In the genomic region with DNA sequence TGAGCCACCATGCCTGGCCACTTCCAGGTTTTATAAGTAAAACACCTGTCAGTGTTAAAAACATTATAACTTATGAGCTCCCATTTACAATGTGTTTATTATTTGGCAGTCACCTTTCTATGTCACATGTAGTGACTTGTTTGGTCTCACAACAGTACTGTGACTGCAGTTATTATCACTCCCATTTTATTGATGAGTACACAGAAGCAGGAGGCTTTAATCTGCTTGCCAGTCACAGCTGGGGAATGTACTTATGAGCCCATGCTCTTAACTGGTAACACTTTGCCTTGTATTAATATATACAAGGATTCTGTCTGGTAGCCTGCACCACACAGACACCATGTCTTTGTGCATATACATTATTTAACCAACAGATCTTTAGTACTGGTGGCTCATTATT, we compare ENCODE assay signal across 16 cellular contexts. TPM values are rescaled to one million over a fixed set of nuclear protein-coding genes. Genes with fewer than 3 reads are reported as not detected.
DNase-seq lines count a peak whose midpoint lies in the region; ATAC-seq and TF ChIP-seq lines count a peak whose summit lies in the region.
"Had no signal": no experiment of that assay in that cellular context is flagged by ENCODE, and none has a peak within 500 bp of the region (broad histone marks: within the 10 kb centered on the region; RNA-seq: fewer than 3 reads in every experiment).

No MANE protein-coding gene starts in this region.

- H3K36me3 ChIP-seq in osteoblast (ENCODE audit: insufficient read depth, low read length), result no peaks in the 10 kb centered on the region
- H3K36me3 ChIP-seq: BLaER1 had no signal

- no peaks in the 10 kb centered on the region for H4K20me1 ChIP-seq in osteoblast (ENCODE audit: insufficient read depth, low read length)
- H4K20me1 ChIP-seq: BLaER1 had no signal

- H3K79me2 ChIP-seq in osteoblast (ENCODE audit: insufficient read depth, low read length), result no peaks in the 10 kb centered on the region

- TF ChIP-seq CTCF in epithelial cell of esophagus (IDR thresholded peaks at IDR 0.05; ENCODE audit: insufficient read depth, low read depth, low read length, missing control alignments) (no peak), osteoblast (IDR thresholded peaks at IDR 0.05; ENCODE audit: extremely low read depth, low read depth, low read length) (no peak)

- H3K4me3 ChIP-seq in epithelial cell of esophagus (ENCODE audit: low read length) (no peak overlapping the region), osteoblast (ENCODE audit: insufficient read depth, low read length) (no peak overlapping the region)
- H3K4me3 ChIP-seq: BLaER1 had no signal

- no peaks in the 10 kb centered on the region for H3K4me1 ChIP-seq in osteoblast (ENCODE audit: insufficient read depth, low read length)

- H2AFZ ChIP-seq in osteoblast (ENCODE audit: low read length), result no peak overlapping the region

- no peaks in the 10 kb centered on the region for H3K9me3 ChIP-seq in osteoblast (ENCODE audit: low read depth, low read length)
- H3K9me3 ChIP-seq: BLaER1 had no signal

- H3K27ac ChIP-seq in osteoblast (ENCODE audit: low read depth, low read length), result no peak overlapping the region
- H3K27ac ChIP-seq: 22Rv1, BLaER1 had no signal

- peak; percentile 38 for DNase-seq in NCI-H748 (lab: John Stamatoyannopoulos, UW; ENCODE audit: unreplicated experiment)
- DNase-seq in NCI-H748 treated with DMSO at 0.1 percent for 48 hours (lab: John Stamatoyannopoulos, UW), result no peak
- peak; percentile 43 for DNase-seq in NCI-H69 (lab: John Stamatoyannopoulos, UW)
- DNase-seq in epithelial cell of esophagus (ENCODE audit: low read depth), result peak; percentile 26
- peak; percentile 49 for DNase-seq in osteoblast (ENCODE audit: insufficient read length, low spot score, missing footprints)
- DNase-seq in cardiac septum (ENCODE audit: low spot score), result no peak
- no peak for DNase-seq in AG08395 (ENCODE audit: low spot score)
- DNase-seq: AML-193; Caco-2; CD8-positive, alpha-beta memory T cell; DND-41; GDM1 had no signal

- intact Hi-C loops in cardiac septum (cut with DNase I), result no loop called here

- ATAC-seq in GM18511 (IDR thresholded peaks at IDR 0.05; ENCODE audit: unreplicated experiment), result no peak
- ATAC-seq: HCT116 had no signal

- no peaks in the 10 kb centered on the region for H3K27me3 ChIP-seq in osteoblast (ENCODE audit: insufficient read depth, low read length)
- H3K27me3 ChIP-seq: BLaER1 had no signal

- no peak overlapping the region for H3K4me2 ChIP-seq in osteoblast (ENCODE audit: insufficient read depth, low read length)
- H3K4me2 ChIP-seq: BLaER1 had no signal

RNA-seq across cellular contexts. Expression of a gene that starts 31.1 kb away (rescaled TPM):
- total RNA-seq in osteoblast (153 and 189 TPM in 2 replicates), cardiac septum (51.3 TPM)

Comparison
In these comparisons a context has a peak if more than half of its experiments do, and no peak if none do; other contexts are left out.
1. DNase-seq: peak in NCI-H748 (single experiment), NCI-H69 (single experiment), epithelial cell of esophagus (single experiment) and osteoblast (single experiment); none in NCI-H748 treated with DMSO at 0.1 percent for 48 hours (single experiment), cardiac septum (single experiment) and AG08395 (single experiment).